Comparison of ENCODE assay signal across 13 cellular contexts in genomic region chr11:71588319-71588718, GRCh38. TPM values are rescaled to one million over a fixed set of nuclear protein-coding genes. Genes with fewer than 3 reads are reported as not detected.
DNase-seq lines count a peak whose midpoint lies in the region.
"Not testable (repeated sequence)": the region's sequence is repeated elsewhere in the genome, so short reads cannot be mapped to it uniquely, and the experiment has no call there.
"Had no signal": no experiment of that assay in that cellular context is flagged by ENCODE, and none has a peak within 500 bp of the region (broad histone marks: within the 10 kb centered on the region; RNA-seq: fewer than 3 reads in every experiment).

No MANE protein-coding gene starts in this region.

- not testable (repeated sequence) for H2AFZ ChIP-seq in trophoblast cell (ENCODE audit: insufficient read depth, low read length, poor library complexity)

- not testable (repeated sequence) for H2BK12ac ChIP-seq in trophoblast cell (ENCODE audit: low read length)

- H3K18ac ChIP-seq in trophoblast cell (ENCODE audit: low read length), result not testable (repeated sequence)

- H3K9me3 ChIP-seq in mesodermal cell (ENCODE audit: control insufficient read depth, low read length); trophoblast cell (ENCODE audit: insufficient read depth, low read depth, low read length): not testable (repeated sequence)

- not testable (repeated sequence) for H3K36me3 ChIP-seq in mesodermal cell (ENCODE audit: control insufficient read depth, insufficient read depth, low read length); trophoblast cell (ENCODE audit: control insufficient read depth in 1 of 2, insufficient read depth in 2 of 2, low read length in 2 of 2)

- not testable (repeated sequence) for H3K14ac ChIP-seq in trophoblast cell (ENCODE audit: low read length)

- H4K8ac ChIP-seq in trophoblast cell (ENCODE audit: low read depth, low read length), result peak overlapping the region; percentile 19

- H4K12ac ChIP-seq in trophoblast cell (ENCODE audit: low read depth, low read length), result not testable (repeated sequence)

- not testable (repeated sequence) for H3K79me1 ChIP-seq in trophoblast cell (ENCODE audit: low read length)

- H3K4me3 ChIP-seq in mesodermal cell (ENCODE audit: extremely low read depth, insufficient read depth, low read length, poor library complexity, severe bottlenecking); trophoblast cell (ENCODE audit: low read depth, low read length): not testable (repeated sequence)

- H2AK5ac ChIP-seq in trophoblast cell (ENCODE audit: low read length), result not testable (repeated sequence)

- not testable (repeated sequence) for H3K79me2 ChIP-seq in trophoblast cell (ENCODE audit: control insufficient read depth, insufficient read depth, low read length, poor library complexity)

- H3K27ac ChIP-seq in mesodermal cell (ENCODE audit: low read depth, low read length, severe bottlenecking) (peak overlapping the region; percentile 16), trophoblast cell (ENCODE audit: low read depth, low read length) (peak overlapping the region; percentile 17)

- not testable (repeated sequence) for H3K23ac ChIP-seq in trophoblast cell (ENCODE audit: low read length)

- not testable (repeated sequence) for H3K27me3 ChIP-seq in trophoblast cell (ENCODE audit: insufficient read depth, low read length)

- H3K4me1 ChIP-seq in mesodermal cell (ENCODE audit: control insufficient read depth, insufficient read depth, low read length, poor library complexity, severe bottlenecking), result not testable (repeated sequence)
- H3K4me1 ChIP-seq in trophoblast cell (ENCODE audit: control insufficient read depth in 1 of 2, insufficient read depth in 2 of 2, low read length in 2 of 2), result peaks cover 3 to 12% of the 10 kb centered on the region in 2 experiments

- H3K4ac ChIP-seq in trophoblast cell (ENCODE audit: low read depth, low read length), result not testable (repeated sequence)

- H3K9ac ChIP-seq in trophoblast cell (ENCODE audit: low read length), result not testable (repeated sequence)

- H2BK120ac ChIP-seq in trophoblast cell (ENCODE audit: insufficient read depth, low read length, poor library complexity), result peak overlapping the region; percentile 51

- peak overlapping the region; percentile 32 for H4K91ac ChIP-seq in trophoblast cell (ENCODE audit: low read depth, low read length)

- not testable (repeated sequence) for H2BK5ac ChIP-seq in trophoblast cell (ENCODE audit: low read depth, low read length, poor library complexity)

- WGBS in mesodermal cell (ENCODE audit: insufficient coverage in 2 of 2), 2 experiments, result 53% methylated on average over 3 of the region's 4 CpGs; no CpG with 5 or more reads in 1 of the 2 experiments
- WGBS in trophoblast cell (ENCODE audit: extremely low coverage, insufficient coverage, insufficient read length), result no CpG with 5 or more reads among the region's 4 CpGs

- DNase-seq in ELF-1 (ENCODE audit: low read depth, low spot score), result peak; percentile 90
- peak; percentile 26 for DNase-seq in M059J (ENCODE audit: low read depth)
- peak; percentile 11 for DNase-seq in SW480 (ENCODE audit: low spot score)
- peak; percentile 50 for DNase-seq in ecto neural progenitor cell (ENCODE audit: low spot score)
- peak; percentile 82 for DNase-seq in islet precursor cell
- DNase-seq in trophoblast cell, result peak; percentile 57 to 75

- not testable (repeated sequence) for H3K4me2 ChIP-seq in trophoblast cell (ENCODE audit: low read length)

RNA-seq across cellular contexts. Expression of gene KRTAP5-11, which starts 5.6 kb away (rescaled TPM):
- not detected in 2 replicates for total RNA-seq in M059J (2014; rRNA removed; shearing (Covaris generic))
- not detected for polyA plus RNA-seq in mesodermal cell (2013, experiment 1 of 2)
- not detected for polyA plus RNA-seq in mesodermal cell (2013, experiment 2 of 2)
- not detected in 2 replicates for polyA plus RNA-seq in trophoblast cell (2013)
- total RNA-seq: CD4-positive, alpha-beta memory T cell; GM23248; H7 had no signal
- polyA plus RNA-seq: A549; AG04450; CD4-positive, alpha-beta memory T cell; GM23248; IgD-negative memory B cell had no signal

RNA-seq across cellular contexts. Expression of gene KRTAP5-10, which starts 23.0 kb away (rescaled TPM):
- not detected in 2 replicates for total RNA-seq in M059J (2014; rRNA removed; shearing (Covaris generic))
- polyA plus RNA-seq in mesodermal cell (2013, experiment 1 of 2), result not detected
- not detected for polyA plus RNA-seq in mesodermal cell (2013, experiment 2 of 2)
- polyA plus RNA-seq in trophoblast cell (2013), result 0.07 TPM in 2 replicates
- total RNA-seq: CD4-positive, alpha-beta memory T cell; GM23248 had no signal
- polyA plus RNA-seq: A549; AG04450; CD4-positive, alpha-beta memory T cell; GM23248; IgD-negative memory B cell had no signal

RNA-seq across cellular contexts. Expression of gene KRTAP5-9, which starts 40.1 kb away (rescaled TPM):
- total RNA-seq in M059J (2014; rRNA removed; shearing (Covaris generic)), result not detected in 2 replicates
- not detected for polyA plus RNA-seq in mesodermal cell (2013, experiment 1 of 2)
- polyA plus RNA-seq in mesodermal cell (2013, experiment 2 of 2), result not detected
- polyA plus RNA-seq in trophoblast cell (2013), result 0.05 and 0.11 TPM in 2 replicates
- total RNA-seq: CD4-positive, alpha-beta memory T cell; GM23248; H7 had no signal
- polyA plus RNA-seq: A549; AG04450; CD4-positive, alpha-beta memory T cell; GM23248; IgD-negative memory B cell had no signal

RNA-seq across cellular contexts. Expression of gene KRTAP5-8, which starts 50.5 kb away (rescaled TPM):
- total RNA-seq in M059J (2014; rRNA removed; shearing (Covaris generic)), result not detected in 2 replicates
- not detected for polyA plus RNA-seq in mesodermal cell (2013, experiment 1 of 2)
- polyA plus RNA-seq in mesodermal cell (2013, experiment 2 of 2), result not detected
- polyA plus RNA-seq in trophoblast cell (2013), result not detected in 2 replicates
- total RNA-seq: CD4-positive, alpha-beta memory T cell; GM23248; H7 had no signal
- polyA plus RNA-seq: A549; CD4-positive, alpha-beta memory T cell; GM23248; IgD-negative memory B cell had no signal

Comparison
In these comparisons a context has a peak if more than half of its experiments do, and no peak if none do; other contexts are left out.
1. DNase-seq: peak in every context shown above with its lines; median percentile 90 in ELF-1; 82 in islet precursor cell; 66 in trophoblast cell; 50 in ecto neural progenitor cell; 26 in M059J; 11 in SW480.